In genomic region chr15:22839046-22839705, GRCh38 we compare ENCODE assay signal across 8 cellular contexts. TPM values are rescaled to one million over a fixed set of nuclear protein-coding genes. Genes with fewer than 3 reads are reported as not detected.
DNase-seq lines count a peak whose midpoint lies in the region; ATAC-seq and TF ChIP-seq lines count a peak whose summit lies in the region.

No MANE protein-coding gene starts in this region.

- in situ Hi-C loops in G401 (cut with HindIII; ENCODE audit: low sequenced_read_pairs): no loop called here

- POLR2A ChIA-PET in activated naive CD8-positive, alpha-beta T cell treated with anti-CD3 and anti-CD28 coated beads, Interleukin-2, amount 10 ng/mL, durations not matched to agents 7 days and 5 days (lab: Charles Lee): interaction anchor here (0.8 to 1.5 kb wide), 3 partner anchors 52 to 200 kb away, joined by 3 to 5 read pairs (median 5); partner anchors contain the start of genes NIPA1 and TUBGCP5

- WGBS in smooth muscle cell (ENCODE audit: low lambda C conversion rate): 1% methylated on average over 16 of the region's 16 CpGs

- H3K9me3 ChIP-seq in iPS-18a (ENCODE audit: control insufficient read depth, low read depth, low read length) (no peaks in the 10 kb centered on the region), smooth muscle cell (replicated peaks; ENCODE audit: low read depth) (no peaks in the 10 kb centered on the region)

- peak overlapping the region; percentile 98 for H3K4me3 Mint-ChIP-seq in activated naive CD8-positive, alpha-beta T cell treated with anti-CD3 and anti-CD28 coated beads, Interleukin-2, amount 10 ng/mL, durations not matched to agents 7 days and 5 days

- peak overlapping the region; percentile 77 for H2AFZ ChIP-seq in smooth muscle cell (ENCODE audit: low read depth)

- TF ChIP-seq CTCF in smooth muscle cell (IDR thresholded peaks at IDR 0.05; ENCODE audit: borderline replicate concordance, insufficient read depth, poor library complexity, severe bottlenecking): no peak

- peaks cover 28% of the 10 kb centered on the region for H4K20me1 ChIP-seq in smooth muscle cell (ENCODE audit: low read depth)

- H3K36me3 ChIP-seq in iPS-18a (ENCODE audit: control insufficient read depth, low read depth, low read length): no peaks in the 10 kb centered on the region
- H3K36me3 ChIP-seq in smooth muscle cell (ENCODE audit: low read depth): no peaks in the 10 kb centered on the region

- peak overlapping the region; percentile 94 for H3K4me2 ChIP-seq in smooth muscle cell

- peaks cover 5% of the 10 kb centered on the region for H3F3A ChIP-seq in smooth muscle cell (ENCODE audit: low read depth)

- H3K4me1 Mint-ChIP-seq in activated naive CD8-positive, alpha-beta T cell treated with anti-CD3 and anti-CD28 coated beads, Interleukin-2, amount 10 ng/mL, durations not matched to agents 7 days and 5 days: peaks cover 18% of the 10 kb centered on the region

- H3K79me2 ChIP-seq in smooth muscle cell (ENCODE audit: low read depth): peaks cover 54% of the 10 kb centered on the region

- H3K9me3 Mint-ChIP-seq in activated naive CD8-positive, alpha-beta T cell treated with anti-CD3 and anti-CD28 coated beads, Interleukin-2, amount 10 ng/mL, durations not matched to agents 7 days and 5 days: no peaks in the 10 kb centered on the region

- H3K9ac ChIP-seq in iPS-18a (ENCODE audit: low read length): peak overlapping the region; percentile 94
- H3K9ac ChIP-seq in smooth muscle cell (ENCODE audit: low read depth): peak overlapping the region; percentile 93

- H3K27me3 ChIP-seq in iPS-18a (ENCODE audit: control insufficient read depth, insufficient read depth, low read length): no peaks in the 10 kb centered on the region
- no peaks in the 10 kb centered on the region for H3K27me3 ChIP-seq in smooth muscle cell (ENCODE audit: low read depth)

- no peak for ATAC-seq in activated naive CD8-positive, alpha-beta T cell treated with anti-CD3 and anti-CD28 coated beads, Interleukin-2, amount 10 ng/mL, durations not matched to agents 7 days and 5 days (ENCODE audit: low read depth)
- ATAC-seq in GM18517 (IDR thresholded peaks at IDR 0.05; ENCODE audit: unreplicated experiment) (no peak), GM19328 (IDR thresholded peaks at IDR 0.05; ENCODE audit: unreplicated experiment) (no peak)

- peak overlapping the region; percentile 96 for H3K4me3 ChIP-seq in iPS-18a (ENCODE audit: low read length)
- H3K4me3 ChIP-seq in smooth muscle cell: peak overlapping the region; percentile 85

- H3K27ac ChIP-seq in iPS-18a (ENCODE audit: low read length) (peak overlapping the region; percentile 71), smooth muscle cell (ENCODE audit: low read depth) (peak overlapping the region; percentile 84)

- peak overlapping the region; percentile 92 for H3K27ac Mint-ChIP-seq in activated naive CD8-positive, alpha-beta T cell treated with anti-CD3 and anti-CD28 coated beads, Interleukin-2, amount 10 ng/mL, durations not matched to agents 7 days and 5 days

- H3K4me1 ChIP-seq in iPS-18a (ENCODE audit: control insufficient read depth, low read depth, low read length): peaks cover 5% of the 10 kb centered on the region
- peaks cover 17% of the 10 kb centered on the region for H3K4me1 ChIP-seq in smooth muscle cell (ENCODE audit: low read depth)

- DNase-seq in G401 (ENCODE audit: low spot score) (peak; percentile 17), HT-29 (ENCODE audit: low spot score) (peak; percentile 58), smooth muscle cell (lab: John Stamatoyannopoulos, UW; ENCODE audit: unreplicated experiment) (no peak)
- no peak for DNase-seq in activated naive CD8-positive, alpha-beta T cell treated with anti-CD3 and anti-CD28 coated beads, Interleukin-2, amount 10 ng/mL, durations not matched to agents 7 days and 5 days
- DNase-seq in activated effector memory CD4-positive, alpha-beta T cell treated with Interleukin-2 at 50 U/mL for 16 hours: no peak

- peaks cover 13% of the 10 kb centered on the region for H3K36me3 Mint-ChIP-seq in activated naive CD8-positive, alpha-beta T cell treated with anti-CD3 and anti-CD28 coated beads, Interleukin-2, amount 10 ng/mL, durations not matched to agents 7 days and 5 days

- peaks cover 5% of the 10 kb centered on the region for H3K27me3 Mint-ChIP-seq in activated naive CD8-positive, alpha-beta T cell treated with anti-CD3 and anti-CD28 coated beads, Interleukin-2, amount 10 ng/mL, durations not matched to agents 7 days and 5 days

RNA-seq across cellular contexts. Expression of gene NIPA2, which starts 0.7 kb away (rescaled TPM):
- total RNA-seq in G401 (2014; rRNA removed; shearing (Covaris generic)): 115 and 137 TPM in 2 replicates
- total RNA-seq in HT-29 (2014; rRNA removed; shearing (Covaris generic)): 161 and 174 TPM in 2 replicates
- 10 to 100 TPM; 42.2 to 47.9 TPM for total RNA-seq in activated naive CD8-positive, alpha-beta T cell treated with anti-CD3 and anti-CD28 coated beads, Interleukin-2, amount 10 ng/mL, durations not matched to agents 7 days and 5 days
- 70.5 and 85.9 TPM in 2 replicates for total RNA-seq in smooth muscle cell
- polyA plus RNA-seq in smooth muscle cell: 44.7 and 48.6 TPM in 2 replicates

RNA-seq across cellular contexts. Expression of gene NIPA1, which starts 52.7 kb away (rescaled TPM):
- 15.9 and 23.2 TPM in 2 replicates for total RNA-seq in G401 (2014; rRNA removed; shearing (Covaris generic))
- total RNA-seq in HT-29 (2014; rRNA removed; shearing (Covaris generic)): 15.6 and 18.4 TPM in 2 replicates
- total RNA-seq in activated naive CD8-positive, alpha-beta T cell treated with anti-CD3 and anti-CD28 coated beads, Interleukin-2, amount 10 ng/mL, durations not matched to agents 7 days and 5 days: 10 to 100 TPM; 17.1 to 19.9 TPM
- total RNA-seq in smooth muscle cell: 6.2 and 8.1 TPM in 2 replicates
- 1.7 and 2.2 TPM in 2 replicates for polyA plus RNA-seq in smooth muscle cell

Comparison
In these comparisons a context has a peak if more than half of its experiments do, and no peak if none do; other contexts are left out.
1. DNase-seq: peak in G401 (single experiment) and HT-29 (single experiment); none in activated naive CD8-positive, alpha-beta T cell treated with anti-CD3 and anti-CD28 coated beads, Interleukin-2, amount 10 ng/mL, durations not matched to agents 7 days and 5 days (single experiment), smooth muscle cell (single experiment) and activated effector memory CD4-positive, alpha-beta T cell treated with Interleukin-2 at 50 U/mL for 16 hours (single experiment).